Comparison of ENCODE assay signal across 1 cellular context in the genomic region with DNA sequence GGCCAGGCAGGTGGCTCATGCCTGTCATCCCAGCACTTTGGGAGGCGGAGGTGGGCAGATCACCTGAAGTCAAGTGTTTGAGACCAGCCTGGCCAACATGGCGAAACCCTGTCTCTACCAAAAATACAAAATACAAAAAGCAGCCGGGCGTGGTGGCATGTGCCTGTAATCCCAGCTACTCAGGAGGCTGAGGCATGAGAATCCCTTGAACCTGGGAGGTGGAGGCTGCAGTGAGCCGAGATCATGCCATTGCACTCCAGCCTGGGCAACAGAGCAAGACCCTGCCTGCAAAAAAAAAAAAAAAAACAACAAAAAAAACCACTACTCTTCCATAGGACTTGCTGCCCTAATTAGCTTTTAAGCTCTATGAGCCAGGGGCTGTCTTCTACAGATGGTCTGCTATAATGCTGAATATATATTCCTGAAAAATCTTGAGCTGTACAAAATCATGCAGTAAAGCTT.
A peak's percentile ranks its signal among the peaks of the same experiment; 100 is the strongest.
TF ChIP-seq lines count a peak whose summit lies in the region.

No MANE protein-coding gene starts in this region.

TF ChIP-seq in K562, 482 proteins besides CTCF, POLR2A, EP300 and RAD21:
- TF ChIP-seq GTF2A2 (tag; IDR thresholded peaks at IDR 0.05) (peak; percentile 51; the same call in 1 of the 2 replicates), RBFOX2 (IDR thresholded peaks at IDR 0.05; ENCODE audit: low read depth, low read length) (peak; percentile 73), ZNF121 (CRISPR knock-in tag; conservative IDR thresholded peaks at IDR 0.05) (peak; percentile 72)
- TF ChIP-seq, protein P1, sequence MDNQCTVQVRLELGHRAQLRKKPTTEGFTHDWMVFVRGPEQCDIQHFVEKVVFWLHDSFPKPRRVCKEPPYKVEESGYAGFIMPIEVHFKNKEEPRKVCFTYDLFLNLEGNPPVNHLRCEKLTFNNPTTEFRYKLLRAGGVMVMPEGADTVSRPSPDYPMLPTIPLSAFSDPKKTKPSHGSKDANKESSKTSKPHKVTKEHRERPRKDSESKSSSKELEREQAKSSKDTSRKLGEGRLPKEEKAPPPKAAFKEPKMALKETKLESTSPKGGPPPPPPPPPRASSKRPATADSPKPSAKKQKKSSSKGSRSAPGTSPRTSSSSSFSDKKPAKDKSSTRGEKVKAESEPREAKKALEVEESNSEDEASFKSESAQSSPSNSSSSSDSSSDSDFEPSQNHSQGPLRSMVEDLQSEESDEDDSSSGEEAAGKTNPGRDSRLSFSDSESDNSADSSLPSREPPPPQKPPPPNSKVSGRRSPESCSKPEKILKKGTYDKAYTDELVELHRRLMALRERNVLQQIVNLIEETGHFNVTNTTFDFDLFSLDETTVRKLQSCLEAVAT (IDR thresholded peaks at IDR 0.05) = peak in 1 of 2 experiments; percentile 10; a peak in 1 of 4 replicates
